10 cellular contexts compared by ENCODE assay signal in the genomic region with DNA sequence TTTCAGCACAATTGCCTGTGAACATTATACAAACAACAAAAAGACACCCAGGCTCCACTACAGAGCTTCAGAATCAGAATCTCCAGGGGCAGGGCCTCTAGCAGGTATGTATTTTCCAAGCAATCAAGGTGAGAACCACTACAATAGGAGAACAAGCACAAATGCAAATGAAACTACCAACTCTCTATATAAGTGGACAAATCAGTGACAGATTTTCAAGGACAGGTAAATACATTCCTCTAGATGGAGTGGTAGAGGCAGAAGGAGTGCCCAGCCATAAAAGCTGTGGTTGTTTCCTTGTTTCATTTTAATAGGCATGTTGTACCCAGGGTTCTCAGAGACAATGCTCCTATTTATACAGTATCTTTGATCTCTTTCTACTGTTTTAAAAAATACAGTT. TPM values are rescaled to one million over a fixed set of nuclear protein-coding genes. Genes with fewer than 3 reads are reported as not detected.
DNase-seq lines count a peak whose midpoint lies in the region; ATAC-seq, FAIRE-seq and TF ChIP-seq lines count a peak whose summit lies in the region.
"Had no signal": no experiment of that assay in that cellular context is flagged by ENCODE, and none has a peak within 500 bp of the region (broad histone marks: within the 10 kb centered on the region; RNA-seq: fewer than 3 reads in every experiment).

No MANE protein-coding gene starts in this region.

- no peaks in the 10 kb centered on the region for H3K4me1 ChIP-seq in GM23338 (ENCODE audit: insufficient read depth)
- no peaks in the 10 kb centered on the region for H3K4me1 ChIP-seq in H1 (replicated peaks in 1 of 4; ENCODE audit: control insufficient read depth in 3 of 4, insufficient read depth in 4 of 4, low read length in 3 of 4)
- H3K4me1 ChIP-seq: parathyroid adenoma had no signal

- H4K8ac ChIP-seq in H1 (ENCODE audit: extremely low read depth, insufficient read depth, low read length) = no peak overlapping the region

- ATAC-seq in GM23338 = no peak; the same call in 2 of the 3 replicates
- no peak; the same call in 1 of the 2 replicates for ATAC-seq in WTC11
- ATAC-seq in HG02938 (IDR thresholded peaks at IDR 0.05; ENCODE audit: unreplicated experiment) = no peak

- H3K4me1 Mint-ChIP-seq in GM23338 (no peaks in the 10 kb centered on the region), progenitor cell of endocrine pancreas (ENCODE audit: low read depth) (peaks cover 13% of the 10 kb centered on the region), WTC11 (no peaks in the 10 kb centered on the region)

- no peak overlapping the region for H2BK20ac ChIP-seq in H1 (ENCODE audit: low read length)

- TF ChIP-seq CTCF in GM23338 (conservative IDR thresholded peaks at IDR 0.05; ENCODE audit: low read depth in 2 of 2) (peak; percentile 33 to 35; a peak in 3 of 4 replicates), H1 (IDR thresholded peaks at IDR 0.05; ENCODE audit: control extremely low read depth in 1 of 3, insufficient read depth in 1 of 3, low read depth in 1 of 3, low read length in 3 of 3) (peak in 1 of 3 experiments; percentile 6; a peak in 1 of 4 replicates), progenitor cell of endocrine pancreas (IDR thresholded peaks at IDR 0.05; ENCODE audit: unreplicated experiment) (peak; percentile 27), WTC11 (IDR thresholded peaks at IDR 0.05) (no peak), GM10248 (IDR thresholded peaks at IDR 0.05; ENCODE audit: control extremely low read depth, extremely low read depth, low read depth, missing control alignments) (no peak)

- no peak overlapping the region for H2BK12ac ChIP-seq in H1 (ENCODE audit: low read depth, low read length)

- no peak overlapping the region for H3K56ac ChIP-seq in H1 (replicated peaks; ENCODE audit: insufficient read length, low read depth, low read length)

- H2BK5ac ChIP-seq in H1 (ENCODE audit: low read depth, low read length) = no peak overlapping the region

- H3K4me3 ChIP-seq in GM23338 (no peak overlapping the region), H1 (ENCODE audit: extremely low read depth in 1 of 4, insufficient read depth in 2 of 4, low read depth in 3 of 4, low read length in 4 of 4) (no peak overlapping the region)

- no peaks in the 10 kb centered on the region for H3K79me1 ChIP-seq in H1 (ENCODE audit: low read depth, low read length)

- no peaks in the 10 kb centered on the region for H3K9me2 ChIP-seq in GM23338 (ENCODE audit: insufficient read depth)

- no peaks in the 10 kb centered on the region for H3K27me3 ChIP-seq in GM23338 (ENCODE audit: insufficient read depth)
- H3K27me3 ChIP-seq in H1 (replicated peaks in 1 of 4; ENCODE audit: control insufficient read depth in 3 of 4, extremely low read depth in 1 of 4, insufficient read depth in 3 of 4, low read length in 3 of 4) = no peaks in the 10 kb centered on the region

- H2BK120ac ChIP-seq in H1 (replicated peaks; ENCODE audit: low read depth, low read length) = no peak overlapping the region

- H3K36me3 ChIP-seq in GM23338 (ENCODE audit: insufficient read depth) = peaks cover 31% of the 10 kb centered on the region
- H3K36me3 ChIP-seq in H1 (ENCODE audit: control insufficient read depth in 2 of 4, insufficient read depth in 4 of 4, low read length in 3 of 4) = peaks cover 15 to 66% (median 30%) of the 10 kb centered on the region in 4 experiments; a peak in 7 of 8 replicates

- H3K27me3 Mint-ChIP-seq in GM23338 (ENCODE audit: insufficient read depth, low read depth, poor library complexity) (no peaks in the 10 kb centered on the region), progenitor cell of endocrine pancreas (no peaks in the 10 kb centered on the region), WTC11 (ENCODE audit: low read depth) (no peaks in the 10 kb centered on the region)

- CTCF ChIA-PET in H1 (lab: Charles Lee; ENCODE audit: partially characterized antibody) = interaction anchor here (0.6 to 1.4 kb wide), 3 partner anchors 12 to 74 kb away, joined by 3 read pairs; no protein-coding TSS in a partner anchor
- CTCF ChIA-PET in WTC11 (lab: Charles Lee) = interaction anchor here (0.5 to 0.6 kb wide), 2 partner anchors 9 to 509 kb away, joined by 3 to 7 read pairs; no protein-coding TSS in a partner anchor
- CTCF ChIA-PET in GM10248 (lab: Yijun Ruan, JAX) = interaction anchor here (1.0 to 1.6 kb wide), 3 partner anchors 9 to 537 kb away, joined by 3 read pairs; no protein-coding TSS in a partner anchor

- H3K9ac ChIP-seq in H1 (replicated peaks in 1 of 4; ENCODE audit: extremely low read depth in 1 of 4, low read depth in 3 of 4, low read length in 3 of 4) = no peak overlapping the region
- H3K9ac ChIP-seq: parathyroid adenoma had no signal

- H3K23me2 ChIP-seq in H1 (ENCODE audit: low read depth, low read length) = no peaks in the 10 kb centered on the region

- no peaks in the 10 kb centered on the region for H3F3A ChIP-seq in GM23338 (replicated peaks; ENCODE audit: low read depth)

- H2AK5ac ChIP-seq in H1 (ENCODE audit: low read depth, low read length) = no peak overlapping the region

- no peak for TF ChIP-seq EP300 in H1 (IDR thresholded peaks at IDR 0.05; ENCODE audit: borderline replicate concordance in 1 of 2, low read depth in 2 of 2, low read length in 2 of 2)

- H3K79me2 ChIP-seq in GM23338 (replicated peaks; ENCODE audit: insufficient read depth) (peaks cover 20% of the 10 kb centered on the region), H1 (ENCODE audit: control insufficient read depth in 1 of 2, insufficient read depth in 2 of 2, low read length in 2 of 2) (peaks cover 0 to 7% of the 10 kb centered on the region in 2 experiments; a peak in 1 of 4 replicates)
- H3K79me2 ChIP-seq: parathyroid adenoma had no signal

- no peak for FAIRE-seq in H1 (lab: Jason Lieb, UNC)

- H3K4me2 ChIP-seq in GM23338 (no peak overlapping the region), H1 (ENCODE audit: insufficient read depth in 1 of 2, low read depth in 2 of 2, low read length in 2 of 2) (no peak overlapping the region)

- H2AFZ ChIP-seq in GM23338 (no peak overlapping the region), H1 (ENCODE audit: low read length) (no peak overlapping the region)
- H2AFZ ChIP-seq: parathyroid adenoma had no signal

- no peak overlapping the region for H3K23ac ChIP-seq in H1 (ENCODE audit: insufficient read length)

- TF ChIP-seq POLR2A in H1 (IDR thresholded peaks at IDR 0.05; ENCODE audit: control extremely low read depth in 1 of 2, low read depth in 2 of 2, low read length in 2 of 2) = no peak

- no peak overlapping the region for H3K14ac ChIP-seq in H1 (ENCODE audit: insufficient read length)

- no peaks in the 10 kb centered on the region for H3K9me3 ChIP-seq in H1 (ENCODE audit: insufficient read depth in 2 of 2, low read depth in 1 of 2, low read length in 1 of 2)

- TF ChIP-seq RAD21 in H1 (IDR thresholded peaks at IDR 0.05 in 1 of 2, conservative IDR thresholded peaks at IDR 0.05 in 1 of 2; ENCODE audit: low read depth in 2 of 2, low read length in 2 of 2) = peak; percentile 7 to 27; a peak in 2 of 4 replicates

- H4K91ac ChIP-seq in H1 (replicated peaks; ENCODE audit: insufficient read length, low read length) = no peak overlapping the region

- peak; percentile 19 for DNase-seq in GM23338 (ENCODE audit: low spot score)
- peak; percentile 64 to 69 for DNase-seq in NCI-H526 (lab: John Stamatoyannopoulos, UW)
- DNase-seq in H1 (ENCODE audit: low read depth in 1 of 2, low spot score in 2 of 2) = no peak
- DNase-seq in progenitor cell of endocrine pancreas (ENCODE audit: low spot score, unreplicated experiment) = no peak
- no peak for DNase-seq in WTC11 (ENCODE audit: low spot score)
- DNase-seq in GM10248 (ENCODE audit: extremely low spot score) = no peak
- DNase-seq: effector memory CD4-positive, alpha-beta T cell; IMR-90 had no signal

- H3K18ac ChIP-seq in H1 (ENCODE audit: extremely low read depth, low read length) = no peak overlapping the region

- no peak overlapping the region for H3K27ac Mint-ChIP-seq in GM23338
- H3K27ac Mint-ChIP-seq in progenitor cell of endocrine pancreas = no peak overlapping the region
- H3K27ac Mint-ChIP-seq in WTC11 = no peak overlapping the region

- no peak overlapping the region for H4K5ac ChIP-seq in H1 (ENCODE audit: insufficient read length, low read depth, low read length)

- no peak overlapping the region for H3K4ac ChIP-seq in H1 (replicated peaks; ENCODE audit: insufficient read length, low read depth, low read length)

- POLR2A ChIA-PET in H1 (lab: Charles Lee; ENCODE audit: partially characterized antibody) (interaction anchor here (1.6 to 2.3 kb wide), 2 partner anchors 29 to 60 kb away, joined by 3 to 6 read pairs; a partner anchor contains a TSS), WTC11 (lab: Charles Lee) (no interaction called here), GM10248 (lab: Yijun Ruan, JAX) (interaction anchor here (0.6 kb wide), 1 partner anchor 31 kb away, joined by 3 read pairs; no protein-coding TSS in a partner anchor)

- H3K4me3 Mint-ChIP-seq in GM23338 (no peak overlapping the region), progenitor cell of endocrine pancreas (ENCODE audit: low read depth) (no peak overlapping the region), WTC11 (no peak overlapping the region)

- H3K27ac ChIP-seq in GM23338 (ENCODE audit: low read depth) (no peak overlapping the region), H1 (ENCODE audit: low read depth, low read length) (no peak overlapping the region)
- H3K27ac ChIP-seq: parathyroid adenoma had no signal

- peaks cover 46% of the 10 kb centered on the region for H3K36me3 Mint-ChIP-seq in GM23338 (ENCODE audit: low read depth)
- H3K36me3 Mint-ChIP-seq in progenitor cell of endocrine pancreas (ENCODE audit: insufficient read depth) = peaks cover 29% of the 10 kb centered on the region
- peaks cover 55% of the 10 kb centered on the region for H3K36me3 Mint-ChIP-seq in WTC11

- no peak overlapping the region for H2BK15ac ChIP-seq in H1 (ENCODE audit: low read length)

- no peaks in the 10 kb centered on the region; the same call in 2 of the 3 replicates for H3K9me3 Mint-ChIP-seq in GM23338
- H3K9me3 Mint-ChIP-seq in progenitor cell of endocrine pancreas (ENCODE audit: low read depth) = no peaks in the 10 kb centered on the region
- no peaks in the 10 kb centered on the region for H3K9me3 Mint-ChIP-seq in WTC11

- H4K20me1 ChIP-seq in GM23338 (replicated peaks; ENCODE audit: insufficient read depth) = peaks cover 20% of the 10 kb centered on the region
- peaks cover 0 to 4% of the 10 kb centered on the region in 2 experiments for H4K20me1 ChIP-seq in H1 (replicated peaks in 1 of 2; ENCODE audit: control insufficient read depth in 1 of 2, insufficient read depth in 2 of 2, low read length in 2 of 2)

RNA-seq across cellular contexts. Expression of a gene that starts 20.1 kb away (rescaled TPM):
- total RNA-seq in GM23338 (2014; rRNA removed; shearing (Covaris generic)) = 1.0 and 2.2 TPM in 2 replicates
- 0.57 and 0.90 TPM in 2 replicates for polyA plus RNA-seq in GM23338 (2016; fragmentation: Nextera tagmentation; extraction: Ambion mirVana)
- 1.9 and 2.0 TPM in 2 replicates for total RNA-seq in H1 (2021; fragmentation: NEBNext Ultra II Directional; extraction: Animal tissue kit (Norgen Biotek cat#: 25700))
- polyA plus RNA-seq in H1 (2011; rRNA removed) = 0.95 and 1.2 TPM in 2 replicates
- polyA plus RNA-seq in H1 (2011; cell fraction: cytosol; rRNA removed) = 1.1 TPM
- polyA plus RNA-seq in H1 (2011; cell fraction: nucleus; rRNA removed) = 8.0 TPM
- 0.99 to 2.6 TPM (median 1.3 TPM) in 4 replicates for polyA plus RNA-seq in H1 (2012, experiment 1 of 2)
- polyA plus RNA-seq in H1 (2012, experiment 2 of 2) = 0.45 TPM
- 0.63 TPM for polyA plus RNA-seq in H1 (2013, experiment 1 of 2)
- 0.64 TPM for polyA plus RNA-seq in H1 (2013, experiment 2 of 2)
- polyA minus RNA-seq in H1 (2011; rRNA and poly(A)+ RNA removed) = 1.6 and 3.4 TPM in 2 replicates
- 1.2 TPM for polyA minus RNA-seq in H1 (2011; cell fraction: cytosol; rRNA and poly(A)+ RNA removed)
- 7.9 TPM for polyA minus RNA-seq in H1 (2011; cell fraction: nucleus; rRNA and poly(A)+ RNA removed)
- 5.8 and 6.1 TPM in 2 replicates for total RNA-seq in progenitor cell of endocrine pancreas
- 2.1 to 3.5 TPM (median 2.4 TPM) in 3 replicates for total RNA-seq in WTC11 (2021)

RNA-seq across cellular contexts. Expression of a gene that starts 42.4 kb away (rescaled TPM):
- 117 and 134 TPM in 2 replicates for total RNA-seq in GM23338 (2014; rRNA removed; shearing (Covaris generic))
- polyA plus RNA-seq in GM23338 (2016; fragmentation: Nextera tagmentation; extraction: Ambion mirVana) (61.7 and 63.2 TPM in 2 replicates), H1 (2011; rRNA removed) (46.6 and 70.1 TPM in 2 replicates)
- total RNA-seq in H1 (2021; fragmentation: NEBNext Ultra II Directional; extraction: Animal tissue kit (Norgen Biotek cat#: 25700)) = 119 and 126 TPM in 2 replicates
- polyA plus RNA-seq in H1 (2011; cell fraction: cytosol; rRNA removed) = 60.3 TPM
- 55.3 TPM for polyA plus RNA-seq in H1 (2011; cell fraction: nucleus; rRNA removed)
- 63.5 to 72.5 TPM (median 67.4 TPM) in 4 replicates for polyA plus RNA-seq in H1 (2012, experiment 1 of 2)
- polyA plus RNA-seq in H1 (2012, experiment 2 of 2) = 13.0 TPM
- 65.3 TPM for polyA plus RNA-seq in H1 (2013, experiment 1 of 2)
- 63.8 TPM for polyA plus RNA-seq in H1 (2013, experiment 2 of 2)
- polyA minus RNA-seq in H1 (2011; rRNA and poly(A)+ RNA removed) = 113 and 115 TPM in 2 replicates
- 76.2 TPM for polyA minus RNA-seq in H1 (2011; cell fraction: cytosol; rRNA and poly(A)+ RNA removed)
- polyA minus RNA-seq in H1 (2011; cell fraction: nucleus; rRNA and poly(A)+ RNA removed) = 173 TPM
- total RNA-seq in progenitor cell of endocrine pancreas (137 and 153 TPM in 2 replicates), WTC11 (2021) (123 to 126 TPM (median 126 TPM) in 3 replicates)

RNA-seq across cellular contexts. Expression of a gene that starts 44.0 kb away (rescaled TPM):
- 45.8 and 59.7 TPM in 2 replicates for total RNA-seq in GM23338 (2014; rRNA removed; shearing (Covaris generic))
- 38.8 and 62.4 TPM in 2 replicates for polyA plus RNA-seq in GM23338 (2016; fragmentation: Nextera tagmentation; extraction: Ambion mirVana)
- total RNA-seq in H1 (2021; fragmentation: NEBNext Ultra II Directional; extraction: Animal tissue kit (Norgen Biotek cat#: 25700)) = 39.0 and 44.4 TPM in 2 replicates
- 53.6 and 123 TPM in 2 replicates for polyA plus RNA-seq in H1 (2011; rRNA removed)
- polyA plus RNA-seq in H1 (2011; cell fraction: cytosol; rRNA removed) = 90.4 TPM
- 32.2 TPM for polyA plus RNA-seq in H1 (2011; cell fraction: nucleus; rRNA removed)
- polyA plus RNA-seq in H1 (2012, experiment 1 of 2) = 48.4 to 65.3 TPM (median 51.9 TPM) in 4 replicates
- polyA plus RNA-seq in H1 (2012, experiment 2 of 2) = 16.1 TPM
- polyA plus RNA-seq in H1 (2013, experiment 1 of 2) = 64.2 TPM
- polyA plus RNA-seq in H1 (2013, experiment 2 of 2) = 64.4 TPM
- polyA minus RNA-seq in H1 (2011; rRNA and poly(A)+ RNA removed) = 76.8 and 91.5 TPM in 2 replicates
- polyA minus RNA-seq in H1 (2011; cell fraction: cytosol; rRNA and poly(A)+ RNA removed) = 20.8 TPM
- 49.5 TPM for polyA minus RNA-seq in H1 (2011; cell fraction: nucleus; rRNA and poly(A)+ RNA removed)
- 28.1 and 28.8 TPM in 2 replicates for total RNA-seq in progenitor cell of endocrine pancreas
- total RNA-seq in WTC11 (2021) = 37.5 to 44.9 TPM (median 40.9 TPM) in 3 replicates

Comparison
In these comparisons a context has a peak if more than half of its experiments do, and no peak if none do; other contexts are left out.
1. DNase-seq: peak in GM23338 (single experiment) and NCI-H526 (2 of 2); none in H1 (0 of 2), progenitor cell of endocrine pancreas (single experiment), WTC11 (single experiment) and GM10248 (single experiment).
2. CTCF ChIP-seq: peak in GM23338 (2 of 2) and progenitor cell of endocrine pancreas (single experiment); none in WTC11 (single experiment) and GM10248 (single experiment).